19 cellular contexts compared by ENCODE assay signal in genomic region chr9:100372648-100373047, GRCh38. TPM values are rescaled to one million over a fixed set of nuclear protein-coding genes. Genes with fewer than 3 reads are reported as not detected.
DNase-seq lines count a peak whose midpoint lies in the region; ATAC-seq and TF ChIP-seq lines count a peak whose summit lies in the region.
"Had no signal": no experiment of that assay in that cellular context is flagged by ENCODE, and none has a peak within 500 bp of the region (broad histone marks: within the 10 kb centered on the region; RNA-seq: fewer than 3 reads in every experiment).

No MANE protein-coding gene starts in this region.

- peak overlapping the region; percentile 83; the same call in 1 of the 2 replicates for H4K5ac ChIP-seq in IMR-90 (ENCODE audit: low read depth, low read length)

- H3K27ac Mint-ChIP-seq in MCF 10A (ENCODE audit: low read depth, unreplicated experiment) (peak overlapping the region; percentile 84), endothelial cell (ENCODE audit: unreplicated experiment) (no peak overlapping the region)
- H3K27ac Mint-ChIP-seq in CD4-positive, alpha-beta T cell, result no peak overlapping the region
- H3K27ac Mint-ChIP-seq: B cell; CD4-positive, alpha-beta memory T cell; CD8-positive, alpha-beta memory T cell had no signal

- H3K4me3 Mint-ChIP-seq in MCF 10A (ENCODE audit: unreplicated experiment) (no peak overlapping the region), endothelial cell (ENCODE audit: unreplicated experiment) (peak overlapping the region; percentile 33)
- no peak overlapping the region for H3K4me3 Mint-ChIP-seq in CD4-positive, alpha-beta T cell
- H3K4me3 Mint-ChIP-seq: B cell; CD4-positive, alpha-beta memory T cell; CD8-positive, alpha-beta memory T cell had no signal

- peak overlapping the region; percentile 63; the same call in 1 of the 2 replicates for H3K14ac ChIP-seq in IMR-90 (replicated peaks; ENCODE audit: low read depth, low read length)

- H3K36me3 Mint-ChIP-seq in MCF 10A (ENCODE audit: insufficient read depth, unreplicated experiment) (no peaks in the 10 kb centered on the region), endothelial cell (ENCODE audit: low read depth, unreplicated experiment) (peaks cover 20% of the 10 kb centered on the region)
- no peaks in the 10 kb centered on the region for H3K36me3 Mint-ChIP-seq in CD4-positive, alpha-beta T cell (ENCODE audit: low read depth)

- peak overlapping the region; percentile 75 for H3K4ac ChIP-seq in IMR-90 (ENCODE audit: low read depth, low read length)

- H3K9me3 ChIP-seq in breast epithelium (peaks cover 4 to 8% of the 10 kb centered on the region in 2 donors), IMR-90 (ENCODE audit: control insufficient read depth, insufficient read depth, low read length) (no peaks in the 10 kb centered on the region; the same call in 1 of the 2 replicates), RWPE2 (ENCODE audit: severe bottlenecking) (no peaks in the 10 kb centered on the region)
- H3K9me3 ChIP-seq in CD4-positive, alpha-beta T cell (ENCODE audit: control insufficient read depth, low read length), result peaks cover 4% of the 10 kb centered on the region
- H3K9me3 ChIP-seq: A549 had no signal

- H3K36me3 ChIP-seq in breast epithelium (no peaks in the 10 kb centered on the region), IMR-90 (ENCODE audit: control insufficient read depth, insufficient read depth, low read length) (no peaks in the 10 kb centered on the region), RWPE2 (ENCODE audit: low read depth) (no peaks in the 10 kb centered on the region)

- no TSS peak for BruUV-seq in MCF 10A (replicated peaks; lab: Mats Ljungman, UMichigan)
- BruUV-seq in IMR-90 (replicated peaks; lab: Mats Ljungman, UMichigan), result no TSS peak

- peak overlapping the region; percentile 91; the same call in 1 of the 2 replicates for H2BK20ac ChIP-seq in IMR-90 (ENCODE audit: low read depth, low read length)

- no peaks in the 10 kb centered on the region for H3K27me3 Mint-ChIP-seq in MCF 10A (ENCODE audit: insufficient read depth, unreplicated experiment)
- H3K27me3 Mint-ChIP-seq in endothelial cell (ENCODE audit: unreplicated experiment), result peaks cover 6% of the 10 kb centered on the region
- H3K27me3 Mint-ChIP-seq in CD4-positive, alpha-beta T cell, result peaks cover 4% of the 10 kb centered on the region
- H3K27me3 Mint-ChIP-seq: B cell had no signal

- peak overlapping the region; percentile 95 for H2BK5ac ChIP-seq in IMR-90 (ENCODE audit: low read depth, low read length, poor library complexity, severe bottlenecking)

- H4K20me1 ChIP-seq in IMR-90 (ENCODE audit: insufficient read depth, low read length), result no peaks in the 10 kb centered on the region
- H4K20me1 ChIP-seq: BLaER1 treated with 17β-estradiol and CSF1 and Interleukin-3, amounts not matched to agents 10 nM and 100 nM had no signal

- peak overlapping the region in 1 of 2 experiments; percentile 95; a peak in 2 of 4 replicates for H4K8ac ChIP-seq in IMR-90 (ENCODE audit: low read depth in 2 of 2, low read length in 2 of 2)

- DNase-seq in MCF 10A (ENCODE audit: unreplicated experiment), result no peak
- DNase-seq in breast epithelium (ENCODE audit: low spot score in 2 of 2), result no peak
- no peak for DNase-seq in IMR-90
- no peak for DNase-seq in RWPE2 (ENCODE audit: low spot score)
- no peak for DNase-seq in endothelial cell (ENCODE audit: low spot score)
- DNase-seq in coronary artery (ENCODE audit: low spot score), result no peak
- no peak for DNase-seq in DMS 273 treated with DMSO at 0.1 percent for 48 hours (lab: John Stamatoyannopoulos, UW)
- no peak for DNase-seq in CD4-positive, alpha-beta T cell
- DNase-seq: AML-193; CD4-positive, alpha-beta memory T cell; CD8-positive, alpha-beta memory T cell; COR-L47; DMS79 treated with DMSO at 0.1 percent for 48 hours; GF-D8 had no signal

- in situ Hi-C loops in IMR-90 (cut with MboI; ENCODE audit: low sequenced_read_pairs), result no loop called here

- H3K9me3 Mint-ChIP-seq in MCF 10A (ENCODE audit: unreplicated experiment) (no peaks in the 10 kb centered on the region), endothelial cell (ENCODE audit: unreplicated experiment) (no peaks in the 10 kb centered on the region)
- H3K9me3 Mint-ChIP-seq in CD4-positive, alpha-beta T cell, result peaks cover 2% of the 10 kb centered on the region

- no peak for ATAC-seq in IMR-90 (ENCODE audit: low read depth)
- no peak for ATAC-seq in RWPE2 (ENCODE audit: low read depth)
- no peak for ATAC-seq in CD4-positive, alpha-beta T cell (ENCODE audit: poor library complexity)
- ATAC-seq: A549 had no signal

- peak overlapping the region; percentile 75; the same call in 1 of the 3 replicates for H2BK15ac ChIP-seq in IMR-90 (ENCODE audit: low read depth, low read length)

- H3K4me1 Mint-ChIP-seq in MCF 10A (ENCODE audit: insufficient read depth, unreplicated experiment) (peaks cover 6% of the 10 kb centered on the region), endothelial cell (ENCODE audit: unreplicated experiment) (no peaks in the 10 kb centered on the region)
- H3K4me1 Mint-ChIP-seq in CD4-positive, alpha-beta T cell (ENCODE audit: low read depth), result no peaks in the 10 kb centered on the region
- H3K4me1 Mint-ChIP-seq: B cell; CD4-positive, alpha-beta memory T cell; CD8-positive, alpha-beta memory T cell had no signal

- H3K18ac ChIP-seq in IMR-90 (ENCODE audit: low read depth, low read length), result peak overlapping the region; percentile 80; the same call in 1 of the 2 replicates

- peaks cover 4% of the 10 kb centered on the region; the same call in 1 of the 2 replicates for H3K9me1 ChIP-seq in IMR-90 (ENCODE audit: insufficient read depth, low read length)

- TF ChIP-seq POLR2A in breast epithelium (IDR thresholded peaks at IDR 0.05), result no peak
- TF ChIP-seq POLR2A in IMR-90 (IDR thresholded peaks at IDR 0.05; ENCODE audit: low read depth, low read length), result no peak

- 0 out of 2 replicates have a peak overlapping the region, but pooled peaks have one; percentile 51 for H3K23ac ChIP-seq in IMR-90 (ENCODE audit: low read depth, low read length)

- H4K91ac ChIP-seq in IMR-90 (ENCODE audit: insufficient read depth, low read depth, low read length), result no peak overlapping the region

- H2AK9ac ChIP-seq in IMR-90 (replicated peaks; ENCODE audit: low read depth, low read length, poor library complexity), result no peak overlapping the region

- H3K56ac ChIP-seq in IMR-90 (ENCODE audit: extremely low read depth, insufficient read depth, low read length), result no peak overlapping the region

- intact Hi-C loops in MCF 10A (cut with micrococcal nuclease), result loop anchor here (5.0 kb wide), 1 partner anchor 225 kb away; no protein-coding TSS in a partner anchor
- intact Hi-C loops in breast epithelium (cut with DNase I; ENCODE audit: low total_unique reads), result loop anchor here (5.0 kb wide), 1 partner anchor 80 kb away; no protein-coding TSS in a partner anchor
- intact Hi-C loops in IMR-90 (cut with micrococcal nuclease), result no loop called here
- intact Hi-C loops in CD4-positive, alpha-beta T cell (cut with DNase I, micrococcal nuclease), result no loop called here

- no peak overlapping the region for H3K4me3 ChIP-seq in breast epithelium
- no peak overlapping the region for H3K4me3 ChIP-seq in IMR-90 (ENCODE audit: insufficient read depth, low read depth, low read length)
- no peak overlapping the region for H3K4me3 ChIP-seq in RWPE2 (ENCODE audit: severe bottlenecking)
- H3K4me3 ChIP-seq in coronary artery, result no peak overlapping the region
- H3K4me3 ChIP-seq: A549; BLaER1 treated with 17β-estradiol and CSF1 and Interleukin-3, amounts not matched to agents 10 nM and 100 nM had no signal

- H3K27ac ChIP-seq in breast epithelium, result no peak overlapping the region
- no peak overlapping the region for H3K27ac ChIP-seq in IMR-90 (ENCODE audit: insufficient read depth, low read length)
- H3K27ac ChIP-seq in RWPE2 (ENCODE audit: poor library complexity, severe bottlenecking), result peak overlapping the region; percentile 21
- H3K27ac ChIP-seq in coronary artery, result no peak overlapping the region
- H3K27ac ChIP-seq in CD4-positive, alpha-beta T cell (ENCODE audit: low read depth, low read length), result no peak overlapping the region
- H3K27ac ChIP-seq: 22Rv1; A549; BLaER1 treated with 17β-estradiol and CSF1 and Interleukin-3, amounts not matched to agents 10 nM and 100 nM; C4-2B had no signal

- H3K4me1 ChIP-seq in breast epithelium (no peaks in the 10 kb centered on the region), IMR-90 (ENCODE audit: control insufficient read depth, insufficient read depth, low read length) (no peaks in the 10 kb centered on the region), RWPE2 (ENCODE audit: insufficient read depth, poor library complexity, severe bottlenecking) (peaks cover 11% of the 10 kb centered on the region)

- no peak overlapping the region for H3K4me2 ChIP-seq in IMR-90 (ENCODE audit: low read depth, low read length)
- H3K4me2 ChIP-seq: A549; BLaER1 treated with 17β-estradiol and CSF1 and Interleukin-3, amounts not matched to agents 10 nM and 100 nM had no signal

- no peak overlapping the region for H3K9ac ChIP-seq in IMR-90 (ENCODE audit: low read depth, low read length)
- H3K9ac ChIP-seq: BLaER1 treated with 17β-estradiol and CSF1 and Interleukin-3, amounts not matched to agents 10 nM and 100 nM had no signal

- peak overlapping the region; percentile 67; the same call in 1 of the 2 replicates for H2AK5ac ChIP-seq in IMR-90 (ENCODE audit: low read depth, low read length)

- no peaks in the 10 kb centered on the region for H3K79me1 ChIP-seq in IMR-90 (ENCODE audit: low read depth in 1 of 2, low read length in 2 of 2)

- CTCF ChIA-PET in MCF 10A (lab: Yijun Ruan, JAX) (interaction anchor here (0.8 kb wide), 1 partner anchor 22 kb away, joined by 5 read pairs; no protein-coding TSS in a partner anchor), IMR-90 (lab: Yijun Ruan, JAX) (no interaction called here)
- CTCF ChIA-PET in CD4-positive, alpha-beta T cell (lab: Charles Lee), result no interaction called here

- H2BK120ac ChIP-seq in IMR-90 (ENCODE audit: low read depth, low read length), result peak overlapping the region; percentile 82; the same call in 1 of the 2 replicates

- POLR2A ChIA-PET in MCF 10A (lab: Yijun Ruan, JAX) (interaction anchor here (1.3 to 1.8 kb wide), 2 partner anchors 23 to 53 kb away, joined by 3 to 8 read pairs; no protein-coding TSS in a partner anchor), IMR-90 (lab: Charles Lee; ENCODE audit: unreplicated experiment) (no interaction called here)
- POLR2A ChIA-PET in CD4-positive, alpha-beta T cell (lab: Charles Lee), result no interaction called here

- TF ChIP-seq RAD21 in IMR-90 (IDR thresholded peaks at IDR 0.05; ENCODE audit: low read length), result no peak

- dilution Hi-C loops in IMR-90 (cut with HindIII; ENCODE audit: low sequenced_read_pairs, unreplicated experiment), result no loop called here

- WGBS in IMR-90 (ENCODE audit: extremely low coverage in 2 of 2, insufficient read length in 1 of 2), 2 experiments, result no CpG with 5 or more reads among the region's 3 CpGs

- TF ChIP-seq CTCF in MCF 10A (IDR thresholded peaks at IDR 0.05; ENCODE audit: unreplicated experiment) (no peak), breast epithelium (IDR thresholded peaks at IDR 0.05) (no peak), IMR-90 (conservative IDR thresholded peaks at IDR 0.05; ENCODE audit: low read depth, low read length) (no peak), RWPE2 (IDR thresholded peaks at IDR 0.05; ENCODE audit: poor library complexity, severe bottlenecking) (no peak), endothelial cell (IDR thresholded peaks at IDR 0.05; ENCODE audit: unreplicated experiment) (no peak), coronary artery (IDR thresholded peaks at IDR 0.05) (no peak)
- TF ChIP-seq CTCF in CD4-positive, alpha-beta T cell (IDR thresholded peaks at IDR 0.05), result no peak

- H2AFZ ChIP-seq in IMR-90 (replicated peaks; ENCODE audit: low read length, poor library complexity), result peak overlapping the region; percentile 43

- no peaks in the 10 kb centered on the region for H3K27me3 ChIP-seq in breast epithelium
- H3K27me3 ChIP-seq in IMR-90 (ENCODE audit: control insufficient read depth, insufficient read depth, low read length), result no peaks in the 10 kb centered on the region
- no peaks in the 10 kb centered on the region for H3K27me3 ChIP-seq in RWPE2 (ENCODE audit: insufficient read depth, poor library complexity, severe bottlenecking)
- H3K27me3 ChIP-seq in CD4-positive, alpha-beta T cell (ENCODE audit: control insufficient read depth, insufficient read depth, low read length), result no peaks in the 10 kb centered on the region
- H3K27me3 ChIP-seq: BLaER1 treated with 17β-estradiol and CSF1 and Interleukin-3, amounts not matched to agents 10 nM and 100 nM had no signal

RNA-seq across cellular contexts. Expression of gene TEX10, which starts 19.9 kb away (rescaled TPM):
- total RNA-seq in MCF 10A (2022) (37.0 and 38.2 TPM in 2 replicates), breast epithelium (10 to 100 TPM; 13.8 to 30.4 (median 22.6) TPM), IMR-90 (2012; rRNA removed) (43.9 and 53.3 TPM in 2 replicates), endothelial cell (ENCODE audit: unreplicated experiment) (43.5 TPM)
- polyA plus RNA-seq in IMR-90 (2012; rRNA removed), result 14.5 and 16.2 TPM in 2 replicates
- polyA plus RNA-seq in IMR-90 (2012; cell fraction: cytosol; rRNA removed), result 3.5 and 6.1 TPM in 2 replicates
- 5.7 and 23.7 TPM in 2 replicates for polyA plus RNA-seq in IMR-90 (2012; cell fraction: nucleus; rRNA removed; ENCODE audit: low replicate concordance)
- total RNA-seq in CD4-positive, alpha-beta T cell, result 10 to 100 TPM in 1 of 2 experiments, 1 to 10 TPM in 1; 9.3 to 10.1 TPM

RNA-seq across cellular contexts. Expression of gene MSANTD3, which starts 54.3 kb away (rescaled TPM):
- total RNA-seq in MCF 10A (2022) (41.3 and 56.3 TPM in 2 replicates), breast epithelium (10 to 100 TPM; 13.0 to 23.9 (median 18.0) TPM), IMR-90 (2012; rRNA removed) (55.9 and 71.1 TPM in 2 replicates), endothelial cell (ENCODE audit: unreplicated experiment) (30.7 TPM)
- 45.3 and 45.5 TPM in 2 replicates for polyA plus RNA-seq in IMR-90 (2012; rRNA removed)
- polyA plus RNA-seq in IMR-90 (2012; cell fraction: cytosol; rRNA removed), result 34.1 and 68.2 TPM in 2 replicates
- 13.4 and 55.4 TPM in 2 replicates for polyA plus RNA-seq in IMR-90 (2012; cell fraction: nucleus; rRNA removed; ENCODE audit: low replicate concordance)
- 1 to 10 TPM; 8.8 to 9.6 TPM for total RNA-seq in CD4-positive, alpha-beta T cell

Comparison
In these comparisons a context has a peak if more than half of its experiments do, and no peak if none do; other contexts are left out.
1. intact Hi-C loops: an anchor here in MCF 10A (5.0 kb wide) and breast epithelium (5.0 kb wide); none called in IMR-90 and CD4-positive, alpha-beta T cell.